Comparison of ENCODE assay signal across 10 cellular contexts in the genomic region with DNA sequence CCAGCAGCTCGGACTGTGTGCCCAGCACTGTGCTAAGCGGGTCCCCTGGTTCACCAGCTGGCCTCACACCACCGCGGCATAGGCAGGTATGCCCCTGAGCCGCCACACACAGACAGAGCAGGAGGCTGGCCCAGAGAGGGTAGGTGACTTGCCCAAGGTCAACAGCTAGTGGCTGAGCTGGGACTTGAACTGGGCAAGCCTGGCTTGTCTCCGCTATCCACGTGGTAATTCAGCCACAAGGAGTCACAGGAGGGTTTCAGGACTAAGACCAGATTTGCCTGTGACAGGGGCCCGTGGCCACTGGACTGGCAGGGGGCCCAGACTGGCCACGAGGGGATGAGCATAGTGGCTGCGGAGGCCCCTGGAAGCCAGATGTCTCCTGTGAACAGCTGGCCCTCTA. TPM values are rescaled to one million over a fixed set of nuclear protein-coding genes. Genes with fewer than 3 reads are reported as not detected.
A peak's percentile ranks its signal among the peaks of the same experiment; 100 is the strongest.
DNase-seq lines count a peak whose midpoint lies in the region; ATAC-seq, FAIRE-seq and TF ChIP-seq lines count a peak whose summit lies in the region.
"Had no signal": no experiment of that assay in that cellular context is flagged by ENCODE, and none has a peak within 500 bp of the region (broad histone marks: within the 10 kb centered on the region; RNA-seq: fewer than 3 reads in every experiment).

No MANE protein-coding gene starts in this region.

- no peaks in the 10 kb centered on the region for H3K9me3 ChIP-seq in CD4-positive, CD25-positive, alpha-beta regulatory T cell (ENCODE audit: control insufficient read depth in 2 of 2, low read length in 2 of 2)
- no peaks in the 10 kb centered on the region for H3K9me3 ChIP-seq in body of pancreas
- H3K9me3 ChIP-seq in kidney (ENCODE audit: control insufficient read depth in 1 of 2, low read length in 2 of 2): no peaks in the 10 kb centered on the region
- H3K9me3 ChIP-seq in skeletal muscle tissue (ENCODE audit: control insufficient read depth in 3 of 3, low read length in 3 of 3): no peaks in the 10 kb centered on the region

- H3K4me3 ChIP-seq in CD4-positive, CD25-positive, alpha-beta regulatory T cell (ENCODE audit: low read depth, low read length): no peak overlapping the region
- H3K4me3 ChIP-seq in body of pancreas (no peak overlapping the region), kidney (ENCODE audit: low read length in 2 of 2) (no peak overlapping the region), skeletal muscle tissue (ENCODE audit: low read length in 3 of 3) (no peak overlapping the region)

- ATAC-seq in CD4-positive, CD25-positive, alpha-beta regulatory T cell (ENCODE audit: low read depth in 2 of 2): no peak
- no peak for ATAC-seq in body of pancreas
- ATAC-seq in HG02571 (IDR thresholded peaks at IDR 0.05; ENCODE audit: unreplicated experiment): no peak
- ATAC-seq in GM21619 (IDR thresholded peaks at IDR 0.05; ENCODE audit: unreplicated experiment): no peak
- no peak for ATAC-seq in HG02588 (IDR thresholded peaks at IDR 0.05; ENCODE audit: unreplicated experiment)

- 26% methylated on average over 10 of the region's 10 CpGs; no CpG with 5 or more reads in 1 of the 2 donors for WGBS in body of pancreas, 2 donors

- peaks cover 8% of the 10 kb centered on the region for H3K36me3 Mint-ChIP-seq in CD4-positive, CD25-positive, alpha-beta regulatory T cell

- TF ChIP-seq CTCF in body of pancreas (IDR thresholded peaks at IDR 0.05) (no peak), kidney (IDR thresholded peaks at IDR 0.05; ENCODE audit: borderline replicate concordance, extremely low read depth, insufficient read depth) (no peak)

- H3K27ac Mint-ChIP-seq in CD4-positive, CD25-positive, alpha-beta regulatory T cell: peak overlapping the region in 2 of 3 donors; percentile 59 to 76

- no peak for TF ChIP-seq POLR2A in body of pancreas (IDR thresholded peaks at IDR 0.05)

- H3K4me3 Mint-ChIP-seq in CD4-positive, CD25-positive, alpha-beta regulatory T cell: no peak overlapping the region
- H3K4me3 Mint-ChIP-seq: IgD-negative memory B cell had no signal

- no peaks in the 10 kb centered on the region for H3K36me3 ChIP-seq in CD4-positive, CD25-positive, alpha-beta regulatory T cell (ENCODE audit: control insufficient read depth, insufficient read depth, low read length)
- H3K36me3 ChIP-seq in body of pancreas (replicated peaks in 1 of 2; ENCODE audit: insufficient read depth in 1 of 2, low read depth in 2 of 2) (no peaks in the 10 kb centered on the region), kidney (ENCODE audit: control insufficient read depth in 1 of 2, insufficient read depth in 2 of 2, low read length in 2 of 2) (peaks cover 3 to 4% of the 10 kb centered on the region in 2 donors), skeletal muscle tissue (ENCODE audit: control insufficient read depth in 3 of 3, insufficient read depth in 3 of 3, low read length in 3 of 3) (peaks cover 0 to 3% (median 0%) of the 10 kb centered on the region in 3 donors)

- peaks cover 0 to 33% (median 7%) of the 10 kb centered on the region in 4 donors for H3K4me1 Mint-ChIP-seq in CD4-positive, CD25-positive, alpha-beta regulatory T cell

- H3K9ac ChIP-seq in kidney (ENCODE audit: low read length in 2 of 2) (peak overlapping the region in 1 of 2 donors; percentile 55), skeletal muscle tissue (ENCODE audit: low read depth in 1 of 3, low read length in 3 of 3) (peak overlapping the region in 1 of 3 donors; percentile 93)

- intact Hi-C loops in body of pancreas (cut with DNase I): no loop called here
- intact Hi-C loops in kidney (cut with DNase I): no loop called here

- no peaks in the 10 kb centered on the region for H3K27me3 ChIP-seq in CD4-positive, CD25-positive, alpha-beta regulatory T cell (ENCODE audit: control insufficient read depth, insufficient read depth, low read length)
- no peaks in the 10 kb centered on the region for H3K27me3 ChIP-seq in body of pancreas
- H3K27me3 ChIP-seq in skeletal muscle tissue (ENCODE audit: control insufficient read depth in 3 of 3, insufficient read depth in 3 of 3, low read length in 3 of 3): no peaks in the 10 kb centered on the region

- no peaks in the 10 kb centered on the region for H3K9me3 Mint-ChIP-seq in CD4-positive, CD25-positive, alpha-beta regulatory T cell
- H3K9me3 Mint-ChIP-seq: IgD-negative memory B cell, nephron progenitor cell had no signal

- no peak overlapping the region for H3K27ac ChIP-seq in CD4-positive, CD25-positive, alpha-beta regulatory T cell (ENCODE audit: insufficient read depth, low read length, poor library complexity, severe bottlenecking)
- H3K27ac ChIP-seq in body of pancreas (peak overlapping the region; percentile 96 to 98 (median 96)), kidney (ENCODE audit: low read depth in 2 of 2, low read length in 2 of 2) (peak overlapping the region; percentile 99), skeletal muscle tissue (ENCODE audit: low read depth, low read length) (peak overlapping the region; percentile 97)

- FAIRE-seq in kidney (lab: Jason Lieb, UNC): no peak

- peaks cover 2% of the 10 kb centered on the region for H3K4me1 ChIP-seq in CD4-positive, CD25-positive, alpha-beta regulatory T cell (ENCODE audit: control insufficient read depth, insufficient read depth, low read length, poor library complexity, severe bottlenecking)
- H3K4me1 ChIP-seq in body of pancreas: peaks cover 56% of the 10 kb centered on the region
- H3K4me1 ChIP-seq in kidney (ENCODE audit: control insufficient read depth in 1 of 2, insufficient read depth in 1 of 2, low read depth in 1 of 2, low read length in 2 of 2): peaks cover 39 to 42% of the 10 kb centered on the region in 2 donors
- H3K4me1 ChIP-seq in skeletal muscle tissue (ENCODE audit: control insufficient read depth in 3 of 3, insufficient read depth in 3 of 3, low read length in 3 of 3): peaks cover 62 to 87% (median 86%) of the 10 kb centered on the region in 3 donors

- H3K27me3 Mint-ChIP-seq in CD4-positive, CD25-positive, alpha-beta regulatory T cell: no peaks in the 10 kb centered on the region
- H3K27me3 Mint-ChIP-seq: IgD-negative memory B cell had no signal

- DNase-seq in CD4-positive, CD25-positive, alpha-beta regulatory T cell: no peak
- DNase-seq in body of pancreas (no peak), kidney (peak; percentile 72), NCI-H146 treated with DMSO at 0.1 percent for 48 hours (lab: John Stamatoyannopoulos, UW; ENCODE audit: unreplicated experiment) (no peak)
- DNase-seq: nephron progenitor cell had no signal

RNA-seq across cellular contexts. Expression of gene NCOR2, which starts 47.7 kb away (rescaled TPM):
- total RNA-seq in CD4-positive, CD25-positive, alpha-beta regulatory T cell: 134 TPM
- 1 to 10 TPM; 2.0 to 4.1 (median 2.4) TPM for polyA plus RNA-seq in CD4-positive, CD25-positive, alpha-beta regulatory T cell
- total RNA-seq in body of pancreas (100 to 1,000 TPM in 1 of 2 donors, 10 to 100 TPM in 1; 53.7 to 397 TPM), kidney (205 TPM), skeletal muscle tissue (32.9 TPM)
- 18.7 TPM for polyA plus RNA-seq in kidney (ENCODE audit: insufficient read depth, low read depth, low replicate concordance)
